26 cellular contexts compared by ENCODE assay signal in the genomic region with DNA sequence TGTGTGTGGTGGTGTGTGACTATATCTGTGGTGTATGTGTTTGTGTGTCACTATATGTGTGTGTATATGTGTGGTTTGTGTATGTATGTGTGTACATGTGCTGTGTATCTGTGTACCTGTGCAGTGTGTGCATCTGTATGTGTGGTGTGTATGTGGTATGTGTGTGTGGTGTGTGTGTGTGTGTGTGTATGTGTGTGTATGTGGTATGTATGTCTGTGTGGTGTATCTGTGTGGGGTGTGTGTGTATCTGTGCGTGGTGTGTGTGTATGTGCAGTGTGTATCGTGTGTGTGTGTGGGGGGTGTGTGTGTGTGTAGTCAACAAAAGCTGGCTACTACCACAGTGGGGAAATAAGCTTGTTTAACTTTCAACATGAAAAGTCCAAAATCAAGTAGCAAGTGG.
"Had no signal": no experiment of that assay in that cellular context is flagged by ENCODE, and none has a peak within 500 bp of the region (broad histone marks: within the 10 kb centered on the region; RNA-seq: fewer than 3 reads in every experiment).

No MANE protein-coding gene starts in this region.

- FAIRE-seq: pancreas had no signal

- H3K4me2 ChIP-seq: hepatocyte had no signal

- H3K4me3 Mint-ChIP-seq: memory B cell; naive thymus-derived CD4-positive, alpha-beta T cell; natural killer cell treated with Interleukin-12 subunit alpha and Interleukin-12 subunit beta and Interleukin-15 and Interleukin-18, amount 100 ng/mL, for 72 hours; stimulated activated effector memory CD8-positive, alpha-beta T cell treated with anti-CD3 and anti-CD28 coated beads, Interleukin-12 subunit alpha, Interleukin-12 subunit beta, amount 100 ng/mL, for 72 hours; stimulated activated naive CD8-positive, alpha-beta T cell treated with anti-CD3 and anti-CD28 coated beads, Interleukin-15, amount 100 ng/mL, for 72 hours had no signal

- H3K4me3 ChIP-seq: hepatocyte, left ventricle myocardium inferior, mucosa of descending colon, pancreas, prostate gland, skin epidermis, tibial nerve, upper lobe of left lung, uterus had no signal

- H3K36me3 Mint-ChIP-seq: memory B cell; naive thymus-derived CD4-positive, alpha-beta T cell; natural killer cell treated with Interleukin-12 subunit alpha and Interleukin-12 subunit beta and Interleukin-15 and Interleukin-18, amount 100 ng/mL, for 72 hours; stimulated activated effector memory CD8-positive, alpha-beta T cell treated with anti-CD3 and anti-CD28 coated beads, Interleukin-12 subunit alpha, Interleukin-12 subunit beta, amount 100 ng/mL, for 72 hours had no signal

- H3K9me3 ChIP-seq: left ventricle myocardium inferior, mucosa of descending colon, pancreas, prostate gland, tibial nerve, upper lobe of left lung, uterus had no signal

- ATAC-seq: mucosa of descending colon; naive thymus-derived CD4-positive, alpha-beta T cell; natural killer cell treated with Interleukin-12 subunit alpha and Interleukin-12 subunit beta and Interleukin-15 and Interleukin-18, amount 100 ng/mL, for 72 hours; pancreas; right cardiac atrium; sciatic nerve; stimulated activated naive CD8-positive, alpha-beta T cell treated with anti-CD3 and anti-CD28 coated beads, Interleukin-15, amount 100 ng/mL, for 72 hours had no signal

- H3K4me1 ChIP-seq: left ventricle myocardium inferior, pancreas, prostate gland, tibial nerve, uterus had no signal

- H3K36me3 ChIP-seq: left ventricle myocardium inferior, pancreas, prostate gland, tibial nerve, upper lobe of left lung, uterus had no signal

- H3K27ac ChIP-seq: hepatocyte, left ventricle myocardium inferior, pancreas, prostate gland, skin epidermis, tibial nerve, upper lobe of left lung, uterus had no signal

- H2AFZ ChIP-seq: hepatocyte had no signal

- H3K27me3 ChIP-seq: hepatocyte, pancreas, upper lobe of left lung, uterus had no signal

- H3K9me3 Mint-ChIP-seq: memory B cell; stimulated activated effector memory CD8-positive, alpha-beta T cell treated with anti-CD3 and anti-CD28 coated beads, Interleukin-12 subunit alpha, Interleukin-12 subunit beta, amount 100 ng/mL, for 72 hours had no signal

- H3K79me2 ChIP-seq: hepatocyte had no signal

- DNase-seq: islet precursor cell; left ventricle myocardium inferior; midbrain; mucosa of descending colon; naive thymus-derived CD4-positive, alpha-beta T cell; nucleus accumbens; pancreas; posterior cingulate gyrus; retina; right cardiac atrium; stimulated activated CD4-positive, alpha-beta T cell treated with anti-CD3 and anti-CD28 coated beads, Interleukin-12 subunit alpha, Interleukin-12 subunit beta, amount 100 ng/mL, for 4 hours; stimulated activated CD4-positive, alpha-beta T cell treated with anti-CD3 and anti-CD28 coated beads, Interleukin-15, amount 100 ng/mL, for 24 hours; stimulated activated CD4-positive, alpha-beta T cell treated with anti-CD3 and anti-CD28 coated beads, Interleukin-2, amount 100 ng/mL, for 24 hours; stimulated activated CD4-positive, alpha-beta T cell treated with anti-CD3 and anti-CD28 coated beads, Interleukin-4, amount 100 ng/mL, for 24 hours; stimulated activated naive CD4-positive, alpha-beta T cell treated with Interleukin-2 at 50 U/mL for 16 hours; stimulated activated naive CD8-positive, alpha-beta T cell treated with anti-CD3 and anti-CD28 coated beads, Interleukin-15, amount 100 ng/mL, for 72 hours; upper lobe of left lung; uterus had no signal

- H3K27ac Mint-ChIP-seq: memory B cell; naive thymus-derived CD4-positive, alpha-beta T cell; natural killer cell treated with Interleukin-12 subunit alpha and Interleukin-12 subunit beta and Interleukin-15 and Interleukin-18, amount 100 ng/mL, for 72 hours; stimulated activated effector memory CD8-positive, alpha-beta T cell treated with anti-CD3 and anti-CD28 coated beads, Interleukin-12 subunit alpha, Interleukin-12 subunit beta, amount 100 ng/mL, for 72 hours; stimulated activated naive CD8-positive, alpha-beta T cell treated with anti-CD3 and anti-CD28 coated beads, Interleukin-15, amount 100 ng/mL, for 72 hours had no signal
